In genomic region chr5:115459844-115460243, GRCh38 we compare ENCODE assay signal across 15 cellular contexts.
DNase-seq lines count a peak whose midpoint lies in the region; ATAC-seq and TF ChIP-seq lines count a peak whose summit lies in the region.
"Had no signal": no experiment of that assay in that cellular context is flagged by ENCODE, and none has a peak within 500 bp of the region (broad histone marks: within the 10 kb centered on the region; RNA-seq: fewer than 3 reads in every experiment).

No MANE protein-coding gene starts in this region.

- peaks cover 0 to 51% of the 10 kb centered on the region in 2 donors for H3K4me1 ChIP-seq in right atrium auricular region
- peaks cover 7 to 11% of the 10 kb centered on the region in 2 donors for H3K4me1 ChIP-seq in thyroid gland

- no peak overlapping the region for H3K4me3 ChIP-seq in HFF-Myc (replicated peaks; ENCODE audit: low read depth, low read length)
- H3K4me3 ChIP-seq in astrocyte of the spinal cord (ENCODE audit: low read depth, low read length), result no peak overlapping the region
- no peak overlapping the region for H3K4me3 ChIP-seq in right atrium auricular region
- no peak overlapping the region for H3K4me3 ChIP-seq in thyroid gland (replicated peaks in 1 of 3)
- H3K4me3 ChIP-seq: esophagus muscularis mucosa had no signal

- TF ChIP-seq CTCF in HFF-Myc (IDR thresholded peaks at IDR 0.05; ENCODE audit: low read depth, low read length, missing control alignments) (no peak), astrocyte of the spinal cord (IDR thresholded peaks at IDR 0.05; ENCODE audit: low read depth, low read length) (no peak), right atrium auricular region (IDR thresholded peaks at IDR 0.05) (no peak), thyroid gland (IDR thresholded peaks at IDR 0.05) (no peak)

- in situ Hi-C loops in astrocyte of the spinal cord (cut with HindIII; ENCODE audit: low sequenced_read_pairs), result no loop called here

- H3K27ac ChIP-seq in right atrium auricular region, result peak overlapping the region; percentile 66 to 81
- H3K27ac ChIP-seq in thyroid gland, result peak overlapping the region; percentile 19 to 67 (median 43)
- H3K27ac ChIP-seq: esophagus muscularis mucosa had no signal

- no peaks in the 10 kb centered on the region for H3K9me3 ChIP-seq in right atrium auricular region
- no peaks in the 10 kb centered on the region for H3K9me3 ChIP-seq in thyroid gland
- H3K9me3 ChIP-seq: esophagus muscularis mucosa had no signal

- DNase-seq in HFF-Myc (ENCODE audit: extremely low read depth, low read depth) (peak; percentile 56), astrocyte of the spinal cord (ENCODE audit: low read depth, low spot score) (peak; percentile 80), right atrium auricular region (ENCODE audit: low spot score) (no peak), thyroid gland (no peak), NCI-H1092 treated with DMSO at 0.1 percent for 48 hours (lab: John Stamatoyannopoulos, UW) (no peak)
- DNase-seq in stimulated activated CD8-positive, alpha-beta memory T cell treated with anti-CD3 and anti-CD28 coated beads, Interleukin-4, amount 100 ng/mL, for 48 hours, result no peak
- DNase-seq: activated B cell treated with CpG ODN at 0.5 μM for 24 hours; activated naive CD8-positive, alpha-beta T cell treated with anti-CD3 and anti-CD28 coated beads, Interleukin-2, amount 10 ng/mL, durations not matched to agents 7 days and 5 days; cortex of kidney; natural killer cell; NCI-H1092; NCI-H2227 treated with DMSO at 0.1 percent for 48 hours had no signal

- H3K27me3 ChIP-seq in right atrium auricular region (no peaks in the 10 kb centered on the region), thyroid gland (no peaks in the 10 kb centered on the region)
- H3K27me3 ChIP-seq: esophagus muscularis mucosa had no signal

- WGBS in thyroid gland, 2 donors, result 58 to 81% methylated on average over 1 of the region's 1 CpG

- no peak for ATAC-seq in GM21529 (IDR thresholded peaks at IDR 0.05; ENCODE audit: unreplicated experiment)
- ATAC-seq: HepG2, natural killer cell had no signal

- intact Hi-C loops in thyroid gland (cut with DNase I), result no loop called here

- no peak for TF ChIP-seq POLR2A in thyroid gland (IDR thresholded peaks at IDR 0.05)

- H3K36me3 ChIP-seq in right atrium auricular region (no peaks in the 10 kb centered on the region), thyroid gland (no peaks in the 10 kb centered on the region)
- H3K36me3 ChIP-seq: esophagus muscularis mucosa had no signal

Comparison
In these comparisons a context has a peak if more than half of its experiments do, and no peak if none do; other contexts are left out.
1. DNase-seq: peak in HFF-Myc (single experiment) and astrocyte of the spinal cord (single experiment); none in right atrium auricular region (single experiment), thyroid gland (0 of 2), NCI-H1092 treated with DMSO at 0.1 percent for 48 hours (single experiment) and stimulated activated CD8-positive, alpha-beta memory T cell treated with anti-CD3 and anti-CD28 coated beads, Interleukin-4, amount 100 ng/mL, for 48 hours (single experiment).